Comparison of ENCODE assay signal across 14 cellular contexts in the genomic region with DNA sequence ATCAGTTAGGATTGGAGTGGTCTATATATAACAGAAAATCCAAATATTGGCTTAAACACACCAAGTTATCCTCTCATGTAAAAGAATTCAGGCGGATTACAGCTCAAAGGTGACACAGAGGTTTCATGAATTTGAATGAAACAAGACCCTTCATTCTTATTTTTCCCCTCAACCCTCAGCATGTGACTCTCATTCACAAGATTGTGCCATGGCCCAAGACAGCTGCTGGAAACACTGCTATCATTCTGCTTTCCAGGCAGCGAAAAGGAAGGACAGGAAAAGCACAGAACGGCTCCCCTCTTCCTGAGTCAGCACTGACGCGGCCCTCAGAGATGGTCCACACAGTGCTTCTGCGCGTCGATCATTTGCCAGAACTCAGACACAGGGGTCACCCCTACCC.
"Had no signal": no experiment of that assay in that cellular context is flagged by ENCODE, and none has a peak within 500 bp of the region (broad histone marks: within the 10 kb centered on the region; RNA-seq: fewer than 3 reads in every experiment).

No MANE protein-coding gene starts in this region.

- H3K27me3 ChIP-seq: thyroid gland had no signal

- ATAC-seq: activated CD4-positive, alpha-beta T cell treated with anti-CD3 and anti-CD28 coated beads for 36 hours; activated naive CD4-positive, alpha-beta T cell treated with anti-CD3 and anti-CD28 coated beads, Interleukin-2, amount 50 U/mL, for 72 hours; left lobe of liver had no signal

- H3K4me1 ChIP-seq: esophagus squamous epithelium had no signal

- H3K36me3 ChIP-seq: esophagus squamous epithelium, thyroid gland had no signal

- H3K4me3 ChIP-seq: esophagus squamous epithelium, lung, thyroid gland had no signal

- DNase-seq: activated CD4-positive, alpha-beta T cell treated with anti-CD3 and anti-CD28 coated beads for 36 hours; activated CD4-positive, alpha-beta T cell treated with anti-CD3 and anti-CD28 coated beads, Interleukin-2, amount 50 U/mL, for 48 hours; activated gamma-delta T cell; cerebellar nuclear complex; cortex of kidney; effector memory CD4-positive, alpha-beta T cell; esophagus squamous epithelium; hippocampal formation; kidney; stimulated activated naive CD4-positive, alpha-beta T cell treated with Interleukin-2 at 50 U/mL for 16 hours; thyroid gland had no signal

- H3K9me3 ChIP-seq: esophagus squamous epithelium, thyroid gland had no signal
